In genomic region chr12:109464642-109465351, GRCh38 we compare ENCODE assay signal across 12 cellular contexts. TPM values are rescaled to one million over a fixed set of nuclear protein-coding genes. Genes with fewer than 3 reads are reported as not detected.
DNase-seq lines count a peak whose midpoint lies in the region; ATAC-seq, FAIRE-seq and TF ChIP-seq lines count a peak whose summit lies in the region.
"Had no signal": no experiment of that assay in that cellular context is flagged by ENCODE, and none has a peak within 500 bp of the region (broad histone marks: within the 10 kb centered on the region; RNA-seq: fewer than 3 reads in every experiment).

No MANE protein-coding gene starts in this region.

- H3K9me3 ChIP-seq in PC-9 (ENCODE audit: insufficient read depth, low read depth) (no peaks in the 10 kb centered on the region), K562 (replicated peaks; ENCODE audit: control insufficient read depth, insufficient read depth, low read depth, low read length) (no peaks in the 10 kb centered on the region), mesodermal cell (ENCODE audit: control insufficient read depth, low read length) (no peaks in the 10 kb centered on the region), subcutaneous abdominal adipose tissue (ENCODE audit: control insufficient read depth in 5 of 5, low read length in 5 of 5) (no peaks in the 10 kb centered on the region), right lobe of liver (no peaks in the 10 kb centered on the region)

- H3K79me2 ChIP-seq in PC-9 (ENCODE audit: low read depth) (peaks cover 76% of the 10 kb centered on the region), K562 (ENCODE audit: control insufficient read depth, insufficient read depth, low read length) (peaks cover 50% of the 10 kb centered on the region)

- 86% methylated on average over 14 of the region's 14 CpGs for WGBS in K562 (ENCODE audit: insufficient coverage, low coverage, missing lambda C conversion rate)
- WGBS in mesodermal cell (ENCODE audit: insufficient coverage in 2 of 2), 2 experiments: 95 to 97% methylated on average over 10 of the region's 14 CpGs
- 84% methylated on average over 7 of the region's 14 CpGs for WGBS in right lobe of liver (ENCODE audit: insufficient coverage, low coverage, low lambda C conversion rate, missing lambda C conversion rate)

- no peak for TF ChIP-seq CTCF in PC-9 (conservative IDR thresholded peaks at IDR 0.05)
- no peak for TF ChIP-seq CTCF in K562 (IDR thresholded peaks at IDR 0.05 in 2 of 3, conservative IDR thresholded peaks at IDR 0.05 in 1 of 3; ENCODE audit: insufficient read depth in 2 of 3, low read depth in 1 of 3, low read length in 3 of 3)
- no peak for TF ChIP-seq CTCF in right lobe of liver (IDR thresholded peaks at IDR 0.05)

- no TSS peak for BruUV-seq in PC-9 (replicated peaks; lab: Mats Ljungman, UMichigan)
- no TSS peak for BruUV-seq in K562 (replicated peaks; lab: Mats Ljungman, UMichigan)

- H3K27me3 ChIP-seq in PC-9 (ENCODE audit: insufficient read depth, low read depth) (no peaks in the 10 kb centered on the region), K562 (ENCODE audit: control insufficient read depth in 2 of 2, insufficient read depth in 2 of 2, low read length in 2 of 2) (no peaks in the 10 kb centered on the region), subcutaneous abdominal adipose tissue (ENCODE audit: control insufficient read depth in 5 of 5, insufficient read depth in 4 of 5, low read length in 5 of 5) (no peaks in the 10 kb centered on the region), right lobe of liver (no peaks in the 10 kb centered on the region)

- no peak for ATAC-seq in K562
- ATAC-seq in GM21737 (IDR thresholded peaks at IDR 0.05; ENCODE audit: unreplicated experiment): no peak
- ATAC-seq in right lobe of liver: no peak

- DNase-seq in PC-9 (no peak), K562 (ENCODE audit: extremely low read depth in 1 of 4, low spot score in 3 of 4) (no peak), NK-92 (lab: John Stamatoyannopoulos, UW; ENCODE audit: unreplicated experiment) (no peak), hypothalamus (lab: John Stamatoyannopoulos, UW) (no peak), right lobe of liver (no peak)
- DNase-seq: kidney, NCI-H1694 treated with DMSO at 0.1 percent for 48 hours, occipital lobe, T-helper 9 cell had no signal

- H3K4me2 ChIP-seq in PC-9 (peak overlapping the region; percentile 73; the same call in 1 of the 2 replicates), K562 (ENCODE audit: insufficient read depth, low read length) (no peak overlapping the region)

- H4K20me1 ChIP-seq in PC-9 (ENCODE audit: insufficient read depth) (peaks cover 15% of the 10 kb centered on the region), K562 (replicated peaks; ENCODE audit: control insufficient read depth, insufficient read depth, low read length) (peaks cover 18% of the 10 kb centered on the region; the same call in 1 of the 2 replicates)

- no peak overlapping the region for H3K9ac ChIP-seq in K562 (ENCODE audit: insufficient read depth in 1 of 2, low read depth in 2 of 2, low read length in 2 of 2)
- no peak overlapping the region for H3K9ac ChIP-seq in subcutaneous abdominal adipose tissue (ENCODE audit: low read length in 5 of 5)

- TF ChIP-seq POLR2A in K562 (conservative IDR thresholded peaks at IDR 0.05): no peak
- TF ChIP-seq POLR2A in right lobe of liver (IDR thresholded peaks at IDR 0.05): no peak

- POLR2A ChIA-PET in PC-9 (lab: Charles Lee; ENCODE audit: unreplicated experiment): interaction anchor here (0.5 to 0.7 kb wide), 2 partner anchors 10 to 15 kb away, joined by 3 to 9 read pairs; no protein-coding TSS in a partner anchor
- POLR2A ChIA-PET in K562 (lab: Yijun Ruan, JAX): interaction anchor here (1.0 to 2.4 kb wide), 3 partner anchors 9 to 14 kb away, joined by 3 to 9 read pairs (median 5); partner anchors contain the start of genes KCTD10 and UBE3B

- FAIRE-seq in K562 (lab: Jason Lieb, UNC): no peak
- FAIRE-seq: kidney had no signal

- TF ChIP-seq RAD21 in K562 (CRISPR knock-in tag; conservative IDR thresholded peaks at IDR 0.05 in 1 of 2, IDR thresholded peaks at IDR 0.05 in 1 of 2): no peak

- in situ Hi-C loops in K562 (cut with MboI): no loop called here

- H3K9me1 ChIP-seq in K562 (ENCODE audit: control insufficient read depth, insufficient read depth, low read length): no peaks in the 10 kb centered on the region

- H3K27ac ChIP-seq in PC-9 (peak overlapping the region; percentile 94), K562 (ENCODE audit: extremely low read depth, low read depth, low read length) (no peak overlapping the region), mesodermal cell (ENCODE audit: low read depth, low read length, severe bottlenecking) (peak overlapping the region; percentile 99), subcutaneous abdominal adipose tissue (ENCODE audit: low read depth, low read length) (peak overlapping the region; percentile 97), right lobe of liver (peak overlapping the region in 1 of 3 donors; percentile 80)

- peaks cover 46% of the 10 kb centered on the region for H3F3A ChIP-seq in PC-9 (ENCODE audit: insufficient read depth, low read depth)

- H2AFZ ChIP-seq in PC-9: no peak overlapping the region
- no peak overlapping the region for H2AFZ ChIP-seq in K562 (ENCODE audit: low read depth, low read length)

- no peak overlapping the region for H3K4me3 ChIP-seq in PC-9
- H3K4me3 ChIP-seq in K562: no peak overlapping the region
- H3K4me3 ChIP-seq in mesodermal cell (ENCODE audit: extremely low read depth, insufficient read depth, low read length, poor library complexity, severe bottlenecking): no peak overlapping the region
- H3K4me3 ChIP-seq in subcutaneous abdominal adipose tissue (ENCODE audit: low read depth in 1 of 5, low read length in 5 of 5): no peak overlapping the region
- H3K4me3 ChIP-seq in right lobe of liver: no peak overlapping the region

- CTCF ChIA-PET in PC-9 (lab: Charles Lee): no interaction called here
- CTCF ChIA-PET in K562 (lab: Yijun Ruan, JAX; ENCODE audit: low intra/inter-chr PET ratio): no interaction called here

- peaks cover 53% of the 10 kb centered on the region for H3K4me1 ChIP-seq in PC-9 (replicated peaks; ENCODE audit: insufficient read depth)
- peaks cover 40 to 44% of the 10 kb centered on the region in 2 experiments for H3K4me1 ChIP-seq in K562 (replicated peaks in 1 of 2; ENCODE audit: control insufficient read depth in 2 of 2, insufficient read depth in 2 of 2, low read length in 2 of 2)
- peaks cover 71% of the 10 kb centered on the region for H3K4me1 ChIP-seq in mesodermal cell (ENCODE audit: control insufficient read depth, insufficient read depth, low read length, poor library complexity, severe bottlenecking)
- H3K4me1 ChIP-seq in subcutaneous abdominal adipose tissue (ENCODE audit: control insufficient read depth in 5 of 5, insufficient read depth in 5 of 5, low read length in 5 of 5): peaks cover 58 to 96% (median 95%) of the 10 kb centered on the region in 5 donors
- H3K4me1 ChIP-seq in right lobe of liver: peaks cover 0 to 44% (median 6%) of the 10 kb centered on the region in 4 donors

- no peaks in the 10 kb centered on the region for H3K9me2 ChIP-seq in PC-9 (ENCODE audit: insufficient read depth)

- TF ChIP-seq EP300 in K562 (IDR thresholded peaks at IDR 0.05; ENCODE audit: low read length): no peak

- H3K36me3 ChIP-seq in PC-9 (ENCODE audit: low read depth) (0 out of 2 replicates have a peak, but pooled peaks cover 10% of the 10 kb centered on the region), K562 (ENCODE audit: control insufficient read depth, insufficient read depth, low read length) (peaks cover 47% of the 10 kb centered on the region; the same call in 2 of the 3 replicates), mesodermal cell (ENCODE audit: control insufficient read depth, insufficient read depth, low read length) (peaks cover 67% of the 10 kb centered on the region), subcutaneous abdominal adipose tissue (ENCODE audit: control insufficient read depth in 5 of 5, insufficient read depth in 5 of 5, low read length in 5 of 5) (peaks cover 0 to 41% (median 33%) of the 10 kb centered on the region in 5 donors), right lobe of liver (peaks cover 0 to 9% (median 4%) of the 10 kb centered on the region in 4 donors)

- intact Hi-C loops in PC-9 (cut with micrococcal nuclease; ENCODE audit: unreplicated experiment): no loop called here
- intact Hi-C loops in K562 (cut with micrococcal nuclease): no loop called here
- intact Hi-C loops in right lobe of liver (cut with DNase I): no loop called here

RNA-seq across cellular contexts. Expression of gene KCTD10, which starts 12.3 kb away (rescaled TPM):
- 37.4 and 45.9 TPM in 2 replicates for total RNA-seq in PC-9 (2021)
- 70.7 and 115 TPM in 2 replicates for total RNA-seq in K562 (2011; cell fraction: chromatin; rRNA removed; ENCODE audit: low replicate concordance)
- 74.2 and 80.5 TPM in 2 replicates for total RNA-seq in K562 (2011; cell fraction: nucleolus; rRNA removed)
- total RNA-seq in K562 (2011; cell fraction: nucleoplasm; rRNA removed): 83.2 and 88.9 TPM in 2 replicates
- 10.1 and 22.7 TPM in 2 replicates for total RNA-seq in K562 (2014; rRNA removed)
- 13.3 and 16.7 TPM in 2 replicates for total RNA-seq in K562 (2014; rRNA removed; fragmentation: Illumina TruSeq; extraction: Trizol)
- total RNA-seq in K562 (2015; rRNA removed; fragmentation: Illumina TruSeq; extraction: Trizol): 14.9 and 15.7 TPM in 2 replicates
- total RNA-seq in K562 (2021): 20.4 and 24.1 TPM in 2 replicates
- 37.5 and 40.7 TPM in 2 replicates for polyA plus RNA-seq in K562 (2011; rRNA removed)
- polyA plus RNA-seq in K562 (2011; cell fraction: cytosol; rRNA removed): 38.5 and 40.1 TPM in 2 replicates
- polyA plus RNA-seq in K562 (2011; cell fraction: nucleus; rRNA removed): 56.0 and 66.5 TPM in 2 replicates
- polyA plus RNA-seq in K562 (2012): 15.0 and 18.6 TPM in 2 replicates
- 19.2 and 25.9 TPM in 2 replicates for polyA plus RNA-seq in K562 (2014; fragmentation: Illumina TruSeq; extraction: Trizol)
- 10 to 100 TPM in 1 of 2 experiments, 1 to 10 TPM in 1; 1.9 to 12.3 TPM for polyA plus RNA-seq in K562 (2014; fragmentation: Nextera tagmentation; extraction: Ambion mirVana)
- 19.1 and 21.8 TPM in 2 replicates for polyA plus RNA-seq in K562 (2014; rRNA removed)
- polyA minus RNA-seq in K562 (2011; rRNA and poly(A)+ RNA removed): 63.9 and 66.3 TPM in 2 replicates
- polyA minus RNA-seq in K562 (2011; cell fraction: cytosol; rRNA and poly(A)+ RNA removed): 26.6 and 27.7 TPM in 2 replicates
- 54.7 and 75.9 TPM in 2 replicates for polyA minus RNA-seq in K562 (2011; cell fraction: nucleus; rRNA and poly(A)+ RNA removed)
- 94.1 TPM for polyA plus RNA-seq in mesodermal cell (2013, experiment 1 of 2)
- 84.8 TPM for polyA plus RNA-seq in mesodermal cell (2013, experiment 2 of 2)
- total RNA-seq in right lobe of liver: 10 to 100 TPM in 4 of 6 experiments, 1 to 10 TPM in 2; 5.8 to 20.2 (median 11.6) TPM

RNA-seq across cellular contexts. Expression of gene UBE3B, which starts 12.6 kb away (rescaled TPM):
- total RNA-seq in PC-9 (2021) (45.4 and 48.0 TPM in 2 replicates), K562 (2014; rRNA removed) (16.2 and 19.8 TPM in 2 replicates), K562 (2014; rRNA removed; fragmentation: Illumina TruSeq; extraction: Trizol) (12.2 and 13.8 TPM in 2 replicates), K562 (2015; rRNA removed; fragmentation: Illumina TruSeq; extraction: Trizol) (11.5 and 11.6 TPM in 2 replicates), K562 (2021) (18.7 and 21.8 TPM in 2 replicates), right lobe of liver (10 to 100 TPM; 15.3 to 31.8 (median 22.5) TPM)
- total RNA-seq in K562 (2011; cell fraction: chromatin; rRNA removed; ENCODE audit: low replicate concordance): 126 and 128 TPM in 2 replicates
- 54.6 and 61.0 TPM in 2 replicates for total RNA-seq in K562 (2011; cell fraction: nucleolus; rRNA removed)
- 70.8 and 93.3 TPM in 2 replicates for total RNA-seq in K562 (2011; cell fraction: nucleoplasm; rRNA removed)
- polyA plus RNA-seq in K562 (2011; rRNA removed) (23.6 and 28.5 TPM in 2 replicates), K562 (2014; fragmentation: Illumina TruSeq; extraction: Trizol) (14.8 and 17.1 TPM in 2 replicates), K562 (2014; fragmentation: Nextera tagmentation; extraction: Ambion mirVana) (1 to 10 TPM; 7.6 to 8.1 TPM), K562 (2014; rRNA removed) (15.5 and 22.1 TPM in 2 replicates)
- polyA plus RNA-seq in K562 (2011; cell fraction: cytosol; rRNA removed): 11.8 and 17.3 TPM in 2 replicates
- 102 and 103 TPM in 2 replicates for polyA plus RNA-seq in K562 (2011; cell fraction: nucleus; rRNA removed)
- 13.6 and 18.2 TPM in 2 replicates for polyA plus RNA-seq in K562 (2012)
- polyA minus RNA-seq in K562 (2011; rRNA and poly(A)+ RNA removed): 49.4 and 50.7 TPM in 2 replicates
- 18.0 and 22.2 TPM in 2 replicates for polyA minus RNA-seq in K562 (2011; cell fraction: cytosol; rRNA and poly(A)+ RNA removed)
- 56.4 and 98.5 TPM in 2 replicates for polyA minus RNA-seq in K562 (2011; cell fraction: nucleus; rRNA and poly(A)+ RNA removed)
- 30.0 TPM for polyA plus RNA-seq in mesodermal cell (2013, experiment 1 of 2)
- polyA plus RNA-seq in mesodermal cell (2013, experiment 2 of 2): 24.4 TPM
